In genomic region chr1:226128487-226129075, GRCh38 we compare ENCODE assay signal across 10 cellular contexts. TPM values are rescaled to one million over a fixed set of nuclear protein-coding genes. Genes with fewer than 3 reads are reported as not detected.
DNase-seq lines count a peak whose midpoint lies in the region; TF ChIP-seq lines count a peak whose summit lies in the region.
"Had no signal": no experiment of that assay in that cellular context is flagged by ENCODE, and none has a peak within 500 bp of the region (broad histone marks: within the 10 kb centered on the region; RNA-seq: fewer than 3 reads in every experiment).

No MANE protein-coding gene starts in this region.

- no peak for TF ChIP-seq POLR2A in tibial nerve (IDR thresholded peaks at IDR 0.05)

- POLR2A ChIA-PET in HEK293 (lab: Yijun Ruan, JAX) = no interaction called here

- in situ Hi-C loops in brain microvascular endothelial cell (cut with HindIII; ENCODE audit: low pct_ligation_motif_present, low sequenced_read_pairs) = no loop called here

- H3K4me3 Mint-ChIP-seq in mesothelial cell of epicardium = no peak overlapping the region

- peaks cover 26% of the 10 kb centered on the region for H3K4me1 Mint-ChIP-seq in mesothelial cell of epicardium

- H3K27me3 ChIP-seq in brain microvascular endothelial cell (replicated peaks) = no peaks in the 10 kb centered on the region
- H3K27me3 ChIP-seq in tibial nerve = peaks cover 0 to 3% of the 10 kb centered on the region in 2 donors

- H3K9me3 ChIP-seq in HEK293 (ENCODE audit: control insufficient read depth, insufficient read depth, low read depth, low read length) (no peaks in the 10 kb centered on the region), tibial nerve (no peaks in the 10 kb centered on the region)
- H3K9me3 ChIP-seq: tibial artery had no signal

- H3K4me1 ChIP-seq in HEK293 (ENCODE audit: control insufficient read depth, insufficient read depth, low read length) (peaks cover 4% of the 10 kb centered on the region; the same call in 1 of the 2 replicates), tibial nerve (peaks cover 0 to 21% (median 5%) of the 10 kb centered on the region in 4 donors)

- TF ChIP-seq CTCF in HEK293 (tag by site-specific recombination; IDR thresholded peaks at IDR 0.05) (no peak), brain microvascular endothelial cell (IDR thresholded peaks at IDR 0.05; ENCODE audit: low read depth, low read length, missing control alignments) (no peak), mesothelial cell of epicardium (IDR thresholded peaks at IDR 0.05; ENCODE audit: unreplicated experiment) (no peak), tibial nerve (IDR thresholded peaks at IDR 0.05) (no peak)

- H3K4me3 ChIP-seq in HEK293 (ENCODE audit: low read depth, low read length) (no peak overlapping the region), brain microvascular endothelial cell (ENCODE audit: low read depth, low read length) (no peak overlapping the region), tibial nerve (no peak overlapping the region)
- H3K4me3 ChIP-seq: tibial artery had no signal

- peaks cover 2% of the 10 kb centered on the region for H3K27me3 Mint-ChIP-seq in mesothelial cell of epicardium (ENCODE audit: low read depth)

- WGBS in tibial nerve, 2 donors = 60 to 67% methylated on average over 8 of the region's 8 CpGs

- no peak for TF ChIP-seq EP300 in tibial nerve (IDR thresholded peaks at IDR 0.05)

- no peaks in the 10 kb centered on the region for H3K36me3 Mint-ChIP-seq in mesothelial cell of epicardium

- H3K9me3 Mint-ChIP-seq in mesothelial cell of epicardium = peaks cover 5% of the 10 kb centered on the region

- H3K27ac ChIP-seq in HEK293 (ENCODE audit: extremely low read depth, low read depth, low read length) (no peak overlapping the region), brain microvascular endothelial cell (no peak overlapping the region), tibial nerve (peak overlapping the region in 1 of 4 donors; percentile 6)
- H3K27ac ChIP-seq: tibial artery had no signal

- DNase-seq in AG08395 (ENCODE audit: low spot score) = peak; percentile 68
- peak; percentile 26 for DNase-seq in brain microvascular endothelial cell
- no peak for DNase-seq in mesothelial cell of epicardium (ENCODE audit: low spot score in 2 of 2, unreplicated experiment in 2 of 2)
- DNase-seq in mucosa of gallbladder (ENCODE audit: low spot score) = no peak
- no peak for DNase-seq in tibial nerve (ENCODE audit: low spot score in 2 of 2)
- no peak for DNase-seq in KG1 (lab: John Stamatoyannopoulos, UW)
- no peak for DNase-seq in SW 1271 (lab: John Stamatoyannopoulos, UW)
- DNase-seq: NCI-H187 treated with DMSO at 0.1 percent for 48 hours had no signal

- CTCF ChIA-PET in HEK293 (lab: Yijun Ruan, JAX) = interaction anchor here (0.5 to 7.2 kb wide), 5 partner anchors 53 to 452 kb away, joined by 3 to 174 read pairs (median 4); no protein-coding TSS in a partner anchor

- H3K36me3 ChIP-seq in HEK293 (ENCODE audit: control insufficient read depth in 2 of 2, insufficient read depth in 1 of 2, low read length in 2 of 2) (no peaks in the 10 kb centered on the region), brain microvascular endothelial cell (replicated peaks) (no peaks in the 10 kb centered on the region), tibial nerve (no peaks in the 10 kb centered on the region)
- H3K36me3 ChIP-seq: tibial artery had no signal

- H3K27ac Mint-ChIP-seq in mesothelial cell of epicardium = peak overlapping the region; percentile 89

TF ChIP-seq in HEK293, 187 proteins besides CTCF, POLR2A, EP300 and RAD21 (continues in another document):
- TF ChIP-seq ZNF148 (tag by site-specific recombination; IDR thresholded peaks at IDR 0.05; ENCODE audit: borderline replicate concordance) (no peak), ZBTB44 (tag by site-specific recombination; IDR thresholded peaks at IDR 0.05) (no peak), KLF17 (tag by site-specific recombination; IDR thresholded peaks at IDR 0.05) (0 out of 2 replicates have a peak, but pooled peaks have one; percentile 15), ZNF169 (tag by site-specific recombination; IDR thresholded peaks at IDR 0.05) (0 out of 2 replicates have a peak, but pooled peaks have one; percentile 43), FEZF1 (tag by site-specific recombination; IDR thresholded peaks at IDR 0.05) (peak; percentile 66), ZNF223 (tag by site-specific recombination; IDR thresholded peaks at IDR 0.05) (no peak), ZNF132 (tag by site-specific recombination; IDR thresholded peaks at IDR 0.05; ENCODE audit: borderline replicate concordance) (no peak), ZNF560 (tag by site-specific recombination; IDR thresholded peaks at IDR 0.05; ENCODE audit: borderline replicate concordance) (no peak), AEBP2 (tag by site-specific recombination; IDR thresholded peaks at IDR 0.05; ENCODE audit: borderline replicate concordance) (no peak), SP7 (tag by site-specific recombination; IDR thresholded peaks at IDR 0.05) (no peak), ZNF692 (tag by site-specific recombination; IDR thresholded peaks at IDR 0.05) (peak; percentile 88), ZNF600 (tag by site-specific recombination; IDR thresholded peaks at IDR 0.05) (peak; percentile 59; the same call in 1 of the 2 replicates), GLIS1 (tag by site-specific recombination; IDR thresholded peaks at IDR 0.05) (0 out of 2 replicates have a peak, but pooled peaks have one; percentile 25), ZIC2 (tag by site-specific recombination; IDR thresholded peaks at IDR 0.05) (peak; percentile 98), EGR2 (tag by site-specific recombination; IDR thresholded peaks at IDR 0.05; ENCODE audit: low read depth) (peak; percentile 92), KLF10 (tag by site-specific recombination; IDR thresholded peaks at IDR 0.05) (no peak), ZNF266 (tag by site-specific recombination; IDR thresholded peaks at IDR 0.05; ENCODE audit: low read depth) (no peak)

RNA-seq across cellular contexts. Expression of gene ACBD3, which starts 58.0 kb away (rescaled TPM):
- total RNA-seq in mesothelial cell of epicardium = 44.7 to 45.8 TPM (median 45.7 TPM) in 3 replicates
- 39.0 TPM for total RNA-seq in mucosa of gallbladder
- total RNA-seq in tibial nerve = 10 to 100 TPM; 41.4 to 54.9 (median 45.4) TPM

Comparison
In these comparisons a context has a peak if more than half of its experiments do, and no peak if none do; other contexts are left out.
1. DNase-seq: peak in AG08395 (single experiment) and brain microvascular endothelial cell (single experiment); none in mesothelial cell of epicardium (0 of 2), mucosa of gallbladder (single experiment), tibial nerve (0 of 2), KG1 (single experiment) and SW 1271 (0 of 2).